1 cellular context compared by ENCODE assay signal in the genomic region with DNA sequence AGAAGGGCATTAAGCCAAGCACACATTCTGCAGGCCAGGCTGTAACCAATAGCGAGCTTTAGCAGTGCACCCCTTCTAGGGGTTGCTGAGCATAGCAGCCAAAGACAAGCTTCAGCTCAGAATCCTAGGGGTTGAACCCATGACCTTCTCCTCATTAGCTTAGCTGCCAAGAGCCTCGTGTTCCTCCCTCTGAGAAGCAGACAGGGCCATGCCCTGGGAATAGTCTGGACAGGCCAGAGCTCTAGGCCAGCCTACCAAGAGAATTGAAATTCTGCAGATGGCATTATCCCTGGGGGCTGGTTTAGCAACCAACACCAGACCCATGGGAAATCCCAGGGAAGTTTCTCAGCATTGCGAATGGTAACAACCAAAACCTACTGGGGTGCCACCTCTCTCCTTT.
TF ChIP-seq lines count a peak whose summit lies in the region.

No MANE protein-coding gene starts in this region.

TF ChIP-seq in liver, 16 proteins besides CTCF, POLR2A, EP300 and RAD21 (continued from another document):
- TF ChIP-seq, protein P1, sequence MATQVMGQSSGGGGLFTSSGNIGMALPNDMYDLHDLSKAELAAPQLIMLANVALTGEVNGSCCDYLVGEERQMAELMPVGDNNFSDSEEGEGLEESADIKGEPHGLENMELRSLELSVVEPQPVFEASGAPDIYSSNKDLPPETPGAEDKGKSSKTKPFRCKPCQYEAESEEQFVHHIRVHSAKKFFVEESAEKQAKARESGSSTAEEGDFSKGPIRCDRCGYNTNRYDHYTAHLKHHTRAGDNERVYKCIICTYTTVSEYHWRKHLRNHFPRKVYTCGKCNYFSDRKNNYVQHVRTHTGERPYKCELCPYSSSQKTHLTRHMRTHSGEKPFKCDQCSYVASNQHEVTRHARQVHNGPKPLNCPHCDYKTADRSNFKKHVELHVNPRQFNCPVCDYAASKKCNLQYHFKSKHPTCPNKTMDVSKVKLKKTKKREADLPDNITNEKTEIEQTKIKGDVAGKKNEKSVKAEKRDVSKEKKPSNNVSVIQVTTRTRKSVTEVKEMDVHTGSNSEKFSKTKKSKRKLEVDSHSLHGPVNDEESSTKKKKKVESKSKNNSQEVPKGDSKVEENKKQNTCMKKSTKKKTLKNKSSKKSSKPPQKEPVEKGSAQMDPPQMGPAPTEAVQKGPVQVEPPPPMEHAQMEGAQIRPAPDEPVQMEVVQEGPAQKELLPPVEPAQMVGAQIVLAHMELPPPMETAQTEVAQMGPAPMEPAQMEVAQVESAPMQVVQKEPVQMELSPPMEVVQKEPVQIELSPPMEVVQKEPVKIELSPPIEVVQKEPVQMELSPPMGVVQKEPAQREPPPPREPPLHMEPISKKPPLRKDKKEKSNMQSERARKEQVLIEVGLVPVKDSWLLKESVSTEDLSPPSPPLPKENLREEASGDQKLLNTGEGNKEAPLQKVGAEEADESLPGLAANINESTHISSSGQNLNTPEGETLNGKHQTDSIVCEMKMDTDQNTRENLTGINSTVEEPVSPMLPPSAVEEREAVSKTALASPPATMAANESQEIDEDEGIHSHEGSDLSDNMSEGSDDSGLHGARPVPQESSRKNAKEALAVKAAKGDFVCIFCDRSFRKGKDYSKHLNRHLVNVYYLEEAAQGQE (IDR thresholded peaks at IDR 0.05), result no peak
- TF ChIP-seq, protein P2, sequence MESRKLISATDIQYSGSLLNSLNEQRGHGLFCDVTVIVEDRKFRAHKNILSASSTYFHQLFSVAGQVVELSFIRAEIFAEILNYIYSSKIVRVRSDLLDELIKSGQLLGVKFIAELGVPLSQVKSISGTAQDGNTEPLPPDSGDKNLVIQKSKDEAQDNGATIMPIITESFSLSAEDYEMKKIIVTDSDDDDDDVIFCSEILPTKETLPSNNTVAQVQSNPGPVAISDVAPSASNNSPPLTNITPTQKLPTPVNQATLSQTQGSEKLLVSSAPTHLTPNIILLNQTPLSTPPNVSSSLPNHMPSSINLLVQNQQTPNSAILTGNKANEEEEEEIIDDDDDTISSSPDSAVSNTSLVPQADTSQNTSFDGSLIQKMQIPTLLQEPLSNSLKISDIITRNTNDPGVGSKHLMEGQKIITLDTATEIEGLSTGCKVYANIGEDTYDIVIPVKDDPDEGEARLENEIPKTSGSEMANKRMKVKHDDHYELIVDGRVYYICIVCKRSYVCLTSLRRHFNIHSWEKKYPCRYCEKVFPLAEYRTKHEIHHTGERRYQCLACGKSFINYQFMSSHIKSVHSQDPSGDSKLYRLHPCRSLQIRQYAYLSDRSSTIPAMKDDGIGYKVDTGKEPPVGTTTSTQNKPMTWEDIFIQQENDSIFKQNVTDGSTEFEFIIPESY (IDR thresholded peaks at IDR 0.05), result no peak
- TF ChIP-seq HNF4G (IDR thresholded peaks at IDR 0.05) (no peak), EGR1 (IDR thresholded peaks at IDR 0.05; ENCODE audit: low read depth in 2 of 2) (no peak), HNF4A (conservative IDR thresholded peaks at IDR 0.05) (no peak), YY1 (IDR thresholded peaks at IDR 0.05) (no peak), NR2F2 (IDR thresholded peaks at IDR 0.05) (peak; percentile 96), JUND (IDR thresholded peaks at IDR 0.05) (no peak), FOXA2 (IDR thresholded peaks at IDR 0.05) (no peak)
- TF ChIP-seq, protein P3, sequence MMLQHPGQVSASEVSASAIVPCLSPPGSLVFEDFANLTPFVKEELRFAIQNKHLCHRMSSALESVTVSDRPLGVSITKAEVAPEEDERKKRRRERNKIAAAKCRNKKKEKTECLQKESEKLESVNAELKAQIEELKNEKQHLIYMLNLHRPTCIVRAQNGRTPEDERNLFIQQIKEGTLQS (IDR thresholded peaks at IDR 0.05), result no peak
